2 cellular contexts compared by ENCODE assay signal in genomic region chrX:55490121-55490520, GRCh38.
TF ChIP-seq lines count a peak whose summit lies in the region.

No MANE protein-coding gene starts in this region.

TF ChIP-seq in SK-N-SH, 30 proteins besides CTCF, POLR2A, EP300 and RAD21 (continued from another document):
- no peak for TF ChIP-seq USF1 (IDR thresholded peaks at IDR 0.05; ENCODE audit: borderline replicate concordance, low read depth)
- no peak for TF ChIP-seq JUND (IDR thresholded peaks at IDR 0.05)
- no peak for TF ChIP-seq USF2 (IDR thresholded peaks at IDR 0.05; ENCODE audit: borderline replicate concordance, low read depth, low read length)
TF ChIP-seq in SK-N-SH: peak in this region for 0.

TF ChIP-seq in SK-N-SH treated with all-trans-retinoic acid at 6 μM for 48 hours, 23 proteins besides CTCF, POLR2A, EP300 and RAD21 (continued from another document):
- TF ChIP-seq CSRNP3 (CRISPR knock-in tag; IDR thresholded peaks at IDR 0.05) (no peak), SNAI2 (CRISPR knock-in tag; IDR thresholded peaks at IDR 0.05) (no peak), ZNF8 (CRISPR knock-in tag; IDR thresholded peaks at IDR 0.05) (no peak), CSDC2 (CRISPR knock-in tag; IDR thresholded peaks at IDR 0.05) (no peak), ZFP3 (CRISPR knock-in tag; IDR thresholded peaks at IDR 0.05) (no peak), PATZ1 (CRISPR knock-in tag; IDR thresholded peaks at IDR 0.05; ENCODE audit: borderline replicate concordance) (no peak), ISL1 (CRISPR knock-in tag; IDR thresholded peaks at IDR 0.05) (no peak), TSHZ2 (CRISPR knock-in tag; IDR thresholded peaks at IDR 0.05) (no peak)
TF ChIP-seq in SK-N-SH treated with all-trans-retinoic acid at 6 μM for 48 hours: peak in this region for 0.
